ENCODE assay signal across 1 cellular context in the genomic region with DNA sequence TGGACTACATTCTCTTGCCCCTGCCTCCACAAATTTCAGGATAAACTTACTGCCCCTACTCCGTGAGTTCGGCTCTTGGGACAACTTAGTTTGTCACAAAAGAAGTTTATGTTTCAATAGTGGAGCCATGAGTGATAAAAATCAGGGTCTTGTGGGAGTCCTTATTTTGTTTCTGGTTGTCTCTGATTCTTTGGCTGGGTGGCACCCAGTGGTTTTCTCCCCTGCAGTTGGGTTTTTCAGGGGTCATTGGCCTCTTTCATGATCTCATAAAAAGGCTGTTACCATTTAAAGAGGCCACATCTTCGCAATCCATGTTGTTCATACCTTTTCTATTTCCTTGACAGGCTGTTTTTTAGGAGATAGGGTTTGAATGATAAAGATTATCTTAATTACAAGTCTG.
A peak's percentile ranks its signal among the peaks of the same experiment; 100 is the strongest.
TF ChIP-seq lines count a peak whose summit lies in the region.

No MANE protein-coding gene starts in this region.

TF ChIP-seq in K562, 482 proteins besides CTCF, POLR2A, EP300 and RAD21:
- TF ChIP-seq ESRRB (CRISPR knock-in tag; IDR thresholded peaks at IDR 0.05; ENCODE audit: borderline replicate concordance), result no peak
- no peak for TF ChIP-seq CHD4 (IDR thresholded peaks at IDR 0.05; ENCODE audit: insufficient read depth, insufficient replicate concordance, low read depth, low read length, poor library complexity, severe bottlenecking)
- TF ChIP-seq NR1H2 (CRISPR knock-in tag; IDR thresholded peaks at IDR 0.05), result no peak
- TF ChIP-seq, protein P1, sequence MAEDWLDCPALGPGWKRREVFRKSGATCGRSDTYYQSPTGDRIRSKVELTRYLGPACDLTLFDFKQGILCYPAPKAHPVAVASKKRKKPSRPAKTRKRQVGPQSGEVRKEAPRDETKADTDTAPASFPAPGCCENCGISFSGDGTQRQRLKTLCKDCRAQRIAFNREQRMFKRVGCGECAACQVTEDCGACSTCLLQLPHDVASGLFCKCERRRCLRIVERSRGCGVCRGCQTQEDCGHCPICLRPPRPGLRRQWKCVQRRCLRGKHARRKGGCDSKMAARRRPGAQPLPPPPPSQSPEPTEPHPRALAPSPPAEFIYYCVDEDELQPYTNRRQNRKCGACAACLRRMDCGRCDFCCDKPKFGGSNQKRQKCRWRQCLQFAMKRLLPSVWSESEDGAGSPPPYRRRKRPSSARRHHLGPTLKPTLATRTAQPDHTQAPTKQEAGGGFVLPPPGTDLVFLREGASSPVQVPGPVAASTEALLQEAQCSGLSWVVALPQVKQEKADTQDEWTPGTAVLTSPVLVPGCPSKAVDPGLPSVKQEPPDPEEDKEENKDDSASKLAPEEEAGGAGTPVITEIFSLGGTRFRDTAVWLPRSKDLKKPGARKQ (CRISPR knock-in tag; IDR thresholded peaks at IDR 0.05), result no peak
- TF ChIP-seq, protein P2, sequence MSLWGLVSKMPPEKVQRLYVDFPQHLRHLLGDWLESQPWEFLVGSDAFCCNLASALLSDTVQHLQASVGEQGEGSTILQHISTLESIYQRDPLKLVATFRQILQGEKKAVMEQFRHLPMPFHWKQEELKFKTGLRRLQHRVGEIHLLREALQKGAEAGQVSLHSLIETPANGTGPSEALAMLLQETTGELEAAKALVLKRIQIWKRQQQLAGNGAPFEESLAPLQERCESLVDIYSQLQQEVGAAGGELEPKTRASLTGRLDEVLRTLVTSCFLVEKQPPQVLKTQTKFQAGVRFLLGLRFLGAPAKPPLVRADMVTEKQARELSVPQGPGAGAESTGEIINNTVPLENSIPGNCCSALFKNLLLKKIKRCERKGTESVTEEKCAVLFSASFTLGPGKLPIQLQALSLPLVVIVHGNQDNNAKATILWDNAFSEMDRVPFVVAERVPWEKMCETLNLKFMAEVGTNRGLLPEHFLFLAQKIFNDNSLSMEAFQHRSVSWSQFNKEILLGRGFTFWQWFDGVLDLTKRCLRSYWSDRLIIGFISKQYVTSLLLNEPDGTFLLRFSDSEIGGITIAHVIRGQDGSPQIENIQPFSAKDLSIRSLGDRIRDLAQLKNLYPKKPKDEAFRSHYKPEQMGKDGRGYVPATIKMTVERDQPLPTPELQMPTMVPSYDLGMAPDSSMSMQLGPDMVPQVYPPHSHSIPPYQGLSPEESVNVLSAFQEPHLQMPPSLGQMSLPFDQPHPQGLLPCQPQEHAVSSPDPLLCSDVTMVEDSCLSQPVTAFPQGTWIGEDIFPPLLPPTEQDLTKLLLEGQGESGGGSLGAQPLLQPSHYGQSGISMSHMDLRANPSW (CRISPR knock-in tag; IDR thresholded peaks at IDR 0.05), result no peak
- TF ChIP-seq ZNF23 (CRISPR knock-in tag; IDR thresholded peaks at IDR 0.05), result no peak
- TF ChIP-seq STAT5A (IDR thresholded peaks at IDR 0.05; ENCODE audit: borderline replicate concordance, low read length), result no peak
- TF ChIP-seq DIDO1 (tag; IDR thresholded peaks at IDR 0.05; ENCODE audit: low read depth), result no peak
- TF ChIP-seq CBFA2T3 (IDR thresholded peaks at IDR 0.05), result peak; percentile 35
- no peak for TF ChIP-seq XRCC3 (IDR thresholded peaks at IDR 0.05)
- TF ChIP-seq, protein P3, sequence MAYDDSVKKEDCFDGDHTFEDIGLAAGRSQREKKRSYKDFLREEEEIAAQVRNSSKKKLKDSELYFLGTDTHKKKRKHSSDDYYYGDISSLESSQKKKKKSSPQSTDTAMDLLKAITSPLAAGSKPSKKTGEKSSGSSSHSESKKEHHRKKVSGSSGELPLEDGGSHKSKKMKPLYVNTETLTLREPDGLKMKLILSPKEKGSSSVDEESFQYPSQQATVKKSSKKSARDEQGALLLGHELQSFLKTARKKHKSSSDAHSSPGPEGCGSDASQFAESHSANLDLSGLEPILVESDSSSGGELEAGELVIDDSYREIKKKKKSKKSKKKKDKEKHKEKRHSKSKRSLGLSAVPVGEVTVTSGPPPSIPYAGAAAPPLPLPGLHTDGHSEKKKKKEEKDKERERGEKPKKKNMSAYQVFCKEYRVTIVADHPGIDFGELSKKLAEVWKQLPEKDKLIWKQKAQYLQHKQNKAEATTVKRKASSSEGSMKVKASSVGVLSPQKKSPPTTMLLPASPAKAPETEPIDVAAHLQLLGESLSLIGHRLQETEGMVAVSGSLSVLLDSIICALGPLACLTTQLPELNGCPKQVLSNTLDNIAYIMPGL (CRISPR knock-in tag; IDR thresholded peaks at IDR 0.05), result no peak
- no peak for TF ChIP-seq COPS2 (conservative IDR thresholded peaks at IDR 0.05)
- TF ChIP-seq ARID1B (IDR thresholded peaks at IDR 0.05), result 0 out of 2 replicates have a peak, but pooled peaks have one; percentile 32
- TF ChIP-seq RCOR1 (IDR thresholded peaks at IDR 0.05; ENCODE audit: borderline replicate concordance in 1 of 2, low read depth in 2 of 2, low read length in 2 of 2), result peak in 1 of 2 experiments; percentile 33; a peak in 1 of 4 replicates
- TF ChIP-seq, protein P4, sequence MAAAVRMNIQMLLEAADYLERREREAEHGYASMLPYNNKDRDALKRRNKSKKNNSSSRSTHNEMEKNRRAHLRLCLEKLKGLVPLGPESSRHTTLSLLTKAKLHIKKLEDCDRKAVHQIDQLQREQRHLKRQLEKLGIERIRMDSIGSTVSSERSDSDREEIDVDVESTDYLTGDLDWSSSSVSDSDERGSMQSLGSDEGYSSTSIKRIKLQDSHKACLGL (CRISPR knock-in tag; IDR thresholded peaks at IDR 0.05; ENCODE audit: borderline replicate concordance, poor library complexity, severe bottlenecking), result no peak
- TF ChIP-seq MTA1 (IDR thresholded peaks at IDR 0.05; ENCODE audit: borderline replicate concordance), result no peak
- TF ChIP-seq ZNF175 (CRISPR knock-in tag; IDR thresholded peaks at IDR 0.05; ENCODE audit: low read depth), result 0 out of 2 replicates have a peak, but pooled peaks have one; percentile 15
- TF ChIP-seq, protein P5, sequence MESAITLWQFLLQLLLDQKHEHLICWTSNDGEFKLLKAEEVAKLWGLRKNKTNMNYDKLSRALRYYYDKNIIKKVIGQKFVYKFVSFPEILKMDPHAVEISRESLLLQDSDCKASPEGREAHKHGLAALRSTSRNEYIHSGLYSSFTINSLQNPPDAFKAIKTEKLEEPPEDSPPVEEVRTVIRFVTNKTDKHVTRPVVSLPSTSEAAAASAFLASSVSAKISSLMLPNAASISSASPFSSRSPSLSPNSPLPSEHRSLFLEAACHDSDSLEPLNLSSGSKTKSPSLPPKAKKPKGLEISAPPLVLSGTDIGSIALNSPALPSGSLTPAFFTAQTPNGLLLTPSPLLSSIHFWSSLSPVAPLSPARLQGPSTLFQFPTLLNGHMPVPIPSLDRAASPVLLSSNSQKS (CRISPR knock-in tag; IDR thresholded peaks at IDR 0.05), result no peak
- no peak for TF ChIP-seq EP400 (IDR thresholded peaks at IDR 0.05)
- TF ChIP-seq KDM1A (IDR thresholded peaks at IDR 0.05), result peak; percentile 48 to 63; a peak in 3 of 4 replicates
- TF ChIP-seq ETV5 (CRISPR knock-in tag; IDR thresholded peaks at IDR 0.05; ENCODE audit: low read depth), result no peak
